ENCODE assay signal across 9 cellular contexts in the genomic region with DNA sequence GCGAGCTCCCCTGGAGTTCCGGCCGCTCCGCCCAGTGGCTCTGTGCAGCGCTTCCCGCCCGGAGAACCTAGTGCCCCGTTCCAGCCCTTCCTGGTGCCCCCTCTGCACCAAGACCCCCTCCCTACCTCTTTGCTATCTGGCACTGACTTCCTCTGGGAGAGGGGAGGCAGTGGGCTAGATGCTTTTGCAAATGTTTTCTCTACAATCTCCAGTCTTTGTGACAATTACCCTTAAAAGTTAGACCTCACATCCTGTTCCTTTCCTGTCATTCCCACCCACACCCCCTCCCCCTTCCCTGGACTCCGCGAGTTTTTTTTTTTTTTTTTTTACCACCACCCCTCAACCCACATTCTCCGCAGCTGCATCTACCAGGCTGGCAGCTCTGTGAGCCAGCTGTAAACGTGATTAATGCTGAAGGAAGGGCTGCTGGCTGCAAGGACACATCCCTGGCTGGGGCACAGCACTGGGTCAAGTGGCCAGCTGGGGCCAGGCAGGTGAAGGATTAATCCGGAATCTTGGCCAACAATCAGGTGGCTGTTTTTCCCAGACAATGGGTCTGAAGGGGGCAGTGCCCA.
DNase-seq lines count a peak whose midpoint lies in the region; ATAC-seq and TF ChIP-seq lines count a peak whose summit lies in the region.
"Had no signal": no experiment of that assay in that cellular context is flagged by ENCODE, and none has a peak within 500 bp of the region (broad histone marks: within the 10 kb centered on the region; RNA-seq: fewer than 3 reads in every experiment).

No MANE protein-coding gene starts in this region.

- no peak overlapping the region for H2AFZ ChIP-seq in GM23248

- TF ChIP-seq CTCF in body of pancreas (IDR thresholded peaks at IDR 0.05) (no peak), nephron progenitor cell (IDR thresholded peaks at IDR 0.05) (no peak)

- no peaks in the 10 kb centered on the region for H4K20me1 ChIP-seq in GM23248 (ENCODE audit: insufficient read depth)

- no peaks in the 10 kb centered on the region for H3K36me3 Mint-ChIP-seq in nephron progenitor cell (ENCODE audit: low read depth)

- H3K9me3 ChIP-seq in GM23248 (ENCODE audit: low read depth) (no peaks in the 10 kb centered on the region), body of pancreas (no peaks in the 10 kb centered on the region)

- TF ChIP-seq POLR2A in body of pancreas (IDR thresholded peaks at IDR 0.05): no peak

- H3K4me3 Mint-ChIP-seq in nephron progenitor cell: peak overlapping the region; percentile 82

- intact Hi-C loops in body of pancreas (cut with DNase I): no loop called here

- H3K27ac Mint-ChIP-seq in nephron progenitor cell: peak overlapping the region; percentile 66

- H3K27me3 Mint-ChIP-seq in nephron progenitor cell (ENCODE audit: low read depth, poor library complexity): peaks cover 44% of the 10 kb centered on the region

- H3K4me3 ChIP-seq in GM23248 (no peak overlapping the region), body of pancreas (no peak overlapping the region)

- H3K27me3 ChIP-seq in GM23248 (replicated peaks; ENCODE audit: insufficient read depth) (peaks cover 81% of the 10 kb centered on the region), body of pancreas (peaks cover 0 to 4% of the 10 kb centered on the region in 2 donors)

- no peaks in the 10 kb centered on the region for H3K79me2 ChIP-seq in GM23248 (ENCODE audit: insufficient read depth)

- no peak overlapping the region for H3K4me2 ChIP-seq in GM23248 (ENCODE audit: unreplicated experiment)

- H3K4me1 ChIP-seq in GM23248 (ENCODE audit: insufficient read depth): no peaks in the 10 kb centered on the region
- H3K4me1 ChIP-seq in body of pancreas: peaks cover 18% of the 10 kb centered on the region

- no peaks in the 10 kb centered on the region for H3F3A ChIP-seq in GM23248 (ENCODE audit: insufficient read depth)

- H3K9ac ChIP-seq in GM23248: no peak overlapping the region

- H3K36me3 ChIP-seq in GM23248 (ENCODE audit: low read depth) (no peaks in the 10 kb centered on the region), body of pancreas (replicated peaks in 1 of 2; ENCODE audit: insufficient read depth in 1 of 2, low read depth in 2 of 2) (no peaks in the 10 kb centered on the region)

- no peaks in the 10 kb centered on the region for H3K9me3 Mint-ChIP-seq in nephron progenitor cell

- in situ Hi-C loops in GM23248 (cut with MboI): no loop called here

- ATAC-seq in body of pancreas: peak; percentile 54
- no peak for ATAC-seq in HG02973 (IDR thresholded peaks at IDR 0.05; ENCODE audit: unreplicated experiment)

- no peaks in the 10 kb centered on the region for H3K9me2 ChIP-seq in GM23248 (ENCODE audit: insufficient read depth)

- DNase-seq in GM23248 (peak; percentile 24), NCI-H2227 (lab: John Stamatoyannopoulos, UW; ENCODE audit: unreplicated experiment) (peak; percentile 71), body of pancreas (peak in 3 of 4 donors; percentile 8 to 36 (median 31)), nephron progenitor cell (peak; percentile 77), NCI-H1436 treated with DMSO at 0.1 percent for 48 hours (lab: John Stamatoyannopoulos, UW) (no peak), epidermal melanocyte (ENCODE audit: insufficient read length, low spot score) (no peak), NCI-H1930 (lab: John Stamatoyannopoulos, UW) (no peak)

- H3K4me1 Mint-ChIP-seq in nephron progenitor cell: peaks cover 34% of the 10 kb centered on the region

- H3K27ac ChIP-seq in GM23248 (no peak overlapping the region), body of pancreas (no peak overlapping the region)
- H3K27ac ChIP-seq: epithelial cell of prostate had no signal

- 5% methylated on average over 13 of the region's 13 CpGs for WGBS in GM23248 (ENCODE audit: low coverage in 1 of 2, low lambda C conversion rate in 2 of 2, missing lambda C conversion rate in 2 of 2), 2 experiments
- WGBS in body of pancreas, 2 donors: 4 to 12% methylated on average over 12 to 13 of the region's 13 CpGs

Comparison
In these comparisons a context has a peak if more than half of its experiments do, and no peak if none do; other contexts are left out.
1. DNase-seq: peak in GM23248 (single experiment), NCI-H2227 (single experiment), body of pancreas (3 of 4) and nephron progenitor cell (single experiment); none in NCI-H1436 treated with DMSO at 0.1 percent for 48 hours (single experiment), epidermal melanocyte (single experiment) and NCI-H1930 (0 of 2).